In genomic region chr11:19861171-19861570, GRCh38 we compare ENCODE assay signal across 9 cellular contexts.
"Had no signal": no experiment of that assay in that cellular context is flagged by ENCODE, and none has a peak within 500 bp of the region (broad histone marks: within the 10 kb centered on the region; RNA-seq: fewer than 3 reads in every experiment).

No MANE protein-coding gene starts in this region.

- H3K4me3 ChIP-seq: hepatocyte, stomach, thoracic aorta had no signal

- H3K9me3 ChIP-seq: stomach, thoracic aorta had no signal

- H2AFZ ChIP-seq: hepatocyte had no signal

- H3K36me3 ChIP-seq: stomach had no signal

- H3K27me3 ChIP-seq: hepatocyte, stomach had no signal

- H3K27ac ChIP-seq: hepatocyte, stomach had no signal

- DNase-seq: activated CD4-positive, alpha-beta T cell treated with anti-CD3 and anti-CD28 coated beads, Interleukin-2, amount 50 U/mL, for 4 hours; activated gamma-delta T cell; activated T-cell treated with anti-CD3 and anti-CD28 coated beads, Interleukin-2, amount 50 U/mL, for 4 hours; amygdala; left cardiac atrium; nephron progenitor cell; stomach had no signal

- H3K4me2 ChIP-seq: hepatocyte had no signal
